Comparison of ENCODE assay signal across 12 cellular contexts in genomic region chr1:167563579-167564246, GRCh38. TPM values are rescaled to one million over a fixed set of nuclear protein-coding genes. Genes with fewer than 3 reads are reported as not detected.
DNase-seq lines count a peak whose midpoint lies in the region; ATAC-seq and TF ChIP-seq lines count a peak whose summit lies in the region.
"Had no signal": no experiment of that assay in that cellular context is flagged by ENCODE, and none has a peak within 500 bp of the region (broad histone marks: within the 10 kb centered on the region; RNA-seq: fewer than 3 reads in every experiment).

No MANE protein-coding gene starts in this region.

- H3K27ac ChIP-seq in gastroesophageal sphincter (peak overlapping the region in 1 of 4 donors; percentile 7), upper lobe of left lung (peak overlapping the region in 2 of 4 donors; percentile 26 to 45)

- no peaks in the 10 kb centered on the region for H3K36me3 ChIP-seq in gastroesophageal sphincter
- no peaks in the 10 kb centered on the region for H3K36me3 ChIP-seq in upper lobe of left lung
- H3K36me3 ChIP-seq: tibial nerve had no signal

- H3K9me3 ChIP-seq in gastroesophageal sphincter, result no peaks in the 10 kb centered on the region
- no peaks in the 10 kb centered on the region for H3K9me3 ChIP-seq in upper lobe of left lung
- H3K9me3 ChIP-seq: tibial nerve had no signal

- H3K27me3 ChIP-seq in gastroesophageal sphincter, result no peaks in the 10 kb centered on the region
- no peaks in the 10 kb centered on the region for H3K27me3 ChIP-seq in upper lobe of left lung
- H3K27me3 ChIP-seq: tibial nerve had no signal

- H3K4me3 ChIP-seq in gastroesophageal sphincter (no peak overlapping the region), upper lobe of left lung (no peak overlapping the region)
- H3K4me3 ChIP-seq: tibial nerve had no signal

- H3K27ac Mint-ChIP-seq in activated CD8-positive, alpha-beta T cell treated with anti-CD3 and anti-CD28 coated beads for 36 hours, result peak overlapping the region; percentile 32
- H3K27ac Mint-ChIP-seq in activated CD8-positive, alpha-beta T cell treated with anti-CD3 and anti-CD28 coated beads, Interleukin-2, amount 10 ng/mL, durations not matched to agents 7 days and 5 days, result no peak overlapping the region
- no peak overlapping the region for H3K27ac Mint-ChIP-seq in T-helper 2 cell treated with Interferon-gamma antibody and Interleukin-4, amounts not matched to agents 5 μg/mL and 100 μg/mL, for 36 hours

- no peak for DNase-seq in activated CD8-positive, alpha-beta T cell treated with anti-CD3 and anti-CD28 coated beads for 36 hours
- no peak for DNase-seq in activated CD8-positive, alpha-beta T cell treated with anti-CD3 and anti-CD28 coated beads, Interleukin-2, amount 10 ng/mL, durations not matched to agents 7 days and 5 days
- DNase-seq in NOMO-1 (lab: John Stamatoyannopoulos, UW; ENCODE audit: unreplicated experiment in 2 of 2) (peak; percentile 92 to 93), upper lobe of left lung (peak in 1 of 2 donors; percentile 56)
- no peak for DNase-seq in T-helper 2 cell treated with Interferon-gamma antibody and Interleukin-4, amounts not matched to agents 5 μg/mL and 100 μg/mL, for 36 hours (ENCODE audit: low spot score)
- DNase-seq: stimulated activated CD4-positive, alpha-beta T cell treated with anti-CD3 and anti-CD28 coated beads, Interleukin-4, amount 100 ng/mL, for 24 hours had no signal

- TF ChIP-seq EP300 in gastroesophageal sphincter (IDR thresholded peaks at IDR 0.05) (no peak), upper lobe of left lung (IDR thresholded peaks at IDR 0.05) (no peak)

- no peak for TF ChIP-seq CTCF in activated CD8-positive, alpha-beta T cell treated with anti-CD3 and anti-CD28 coated beads for 36 hours (IDR thresholded peaks at IDR 0.05)
- TF ChIP-seq CTCF in gastroesophageal sphincter (IDR thresholded peaks at IDR 0.05) (no peak), upper lobe of left lung (IDR thresholded peaks at IDR 0.05) (no peak)

- no peaks in the 10 kb centered on the region for H3K36me3 Mint-ChIP-seq in activated CD8-positive, alpha-beta T cell treated with anti-CD3 and anti-CD28 coated beads for 36 hours (ENCODE audit: low read depth)
- H3K36me3 Mint-ChIP-seq in activated CD8-positive, alpha-beta T cell treated with anti-CD3 and anti-CD28 coated beads, Interleukin-2, amount 10 ng/mL, durations not matched to agents 7 days and 5 days (ENCODE audit: low read depth), result no peaks in the 10 kb centered on the region
- no peaks in the 10 kb centered on the region for H3K36me3 Mint-ChIP-seq in T-helper 2 cell treated with Interferon-gamma antibody and Interleukin-4, amounts not matched to agents 5 μg/mL and 100 μg/mL, for 36 hours (ENCODE audit: low read depth)
- H3K36me3 Mint-ChIP-seq: brain had no signal

- H3K4me1 ChIP-seq in gastroesophageal sphincter, result no peaks in the 10 kb centered on the region
- H3K4me1 ChIP-seq in upper lobe of left lung, result peaks cover 4 to 24% (median 9%) of the 10 kb centered on the region in 4 donors

- no peak overlapping the region for H3K4me3 Mint-ChIP-seq in activated CD8-positive, alpha-beta T cell treated with anti-CD3 and anti-CD28 coated beads for 36 hours
- H3K4me3 Mint-ChIP-seq in activated CD8-positive, alpha-beta T cell treated with anti-CD3 and anti-CD28 coated beads, Interleukin-2, amount 10 ng/mL, durations not matched to agents 7 days and 5 days, result no peak overlapping the region
- H3K4me3 Mint-ChIP-seq in T-helper 2 cell treated with Interferon-gamma antibody and Interleukin-4, amounts not matched to agents 5 μg/mL and 100 μg/mL, for 36 hours, result no peak overlapping the region
- H3K4me3 Mint-ChIP-seq: brain had no signal

- intact Hi-C loops in activated CD8-positive, alpha-beta T cell treated with anti-CD3 and anti-CD28 coated beads for 36 hours (cut with micrococcal nuclease), result no loop called here

- peaks cover 3% of the 10 kb centered on the region for H3K4me1 Mint-ChIP-seq in activated CD8-positive, alpha-beta T cell treated with anti-CD3 and anti-CD28 coated beads for 36 hours (ENCODE audit: low read depth)
- H3K4me1 Mint-ChIP-seq in activated CD8-positive, alpha-beta T cell treated with anti-CD3 and anti-CD28 coated beads, Interleukin-2, amount 10 ng/mL, durations not matched to agents 7 days and 5 days (ENCODE audit: low read depth), result no peaks in the 10 kb centered on the region
- H3K4me1 Mint-ChIP-seq in T-helper 2 cell treated with Interferon-gamma antibody and Interleukin-4, amounts not matched to agents 5 μg/mL and 100 μg/mL, for 36 hours (ENCODE audit: low read depth), result peaks cover 9% of the 10 kb centered on the region

- no peak for ATAC-seq in activated CD8-positive, alpha-beta T cell treated with anti-CD3 and anti-CD28 coated beads for 36 hours
- no peak for ATAC-seq in activated CD8-positive, alpha-beta T cell treated with anti-CD3 and anti-CD28 coated beads, Interleukin-2, amount 10 ng/mL, durations not matched to agents 7 days and 5 days
- ATAC-seq in gastroesophageal sphincter (peak; percentile 78), upper lobe of left lung (ENCODE audit: low FRiP score in 2 of 2) (peak; percentile 59 to 87), GM19035 (IDR thresholded peaks at IDR 0.05; ENCODE audit: unreplicated experiment) (no peak), HG02642 (IDR thresholded peaks at IDR 0.05; ENCODE audit: poor library complexity, unreplicated experiment) (no peak)

- POLR2A ChIA-PET in activated CD8-positive, alpha-beta T cell treated with anti-CD3 and anti-CD28 coated beads for 36 hours (lab: Charles Lee), result interaction anchor here (1.1 kb wide), 1 partner anchor 150 kb away, joined by 3 read pairs; no protein-coding TSS in a partner anchor
- POLR2A ChIA-PET in activated CD8-positive, alpha-beta T cell treated with anti-CD3 and anti-CD28 coated beads, Interleukin-2, amount 10 ng/mL, durations not matched to agents 7 days and 5 days (lab: Charles Lee), result no interaction called here

- WGBS in gastroesophageal sphincter (ENCODE audit: low coverage in 1 of 2), 2 donors, result 63 to 71% methylated on average over 5 to 7 of the region's 7 CpGs
- 67 to 69% methylated on average over 7 of the region's 7 CpGs for WGBS in upper lobe of left lung, 2 donors

- TF ChIP-seq POLR2A in gastroesophageal sphincter (IDR thresholded peaks at IDR 0.05) (no peak), upper lobe of left lung (IDR thresholded peaks at IDR 0.05) (no peak)

- no peaks in the 10 kb centered on the region for H3K9me3 Mint-ChIP-seq in activated CD8-positive, alpha-beta T cell treated with anti-CD3 and anti-CD28 coated beads for 36 hours
- no peaks in the 10 kb centered on the region for H3K9me3 Mint-ChIP-seq in activated CD8-positive, alpha-beta T cell treated with anti-CD3 and anti-CD28 coated beads, Interleukin-2, amount 10 ng/mL, durations not matched to agents 7 days and 5 days (ENCODE audit: insufficient read depth)
- no peaks in the 10 kb centered on the region for H3K9me3 Mint-ChIP-seq in T-helper 2 cell treated with Interferon-gamma antibody and Interleukin-4, amounts not matched to agents 5 μg/mL and 100 μg/mL, for 36 hours

- CTCF ChIA-PET in activated CD8-positive, alpha-beta T cell treated with anti-CD3 and anti-CD28 coated beads for 36 hours (lab: Charles Lee), result interaction anchor here (0.8 to 6.2 kb wide), 10 partner anchors 8 to 163 kb away, joined by 3 to 50 read pairs (median 7); partner anchors contain the start of gene CREG1
- CTCF ChIA-PET in activated CD8-positive, alpha-beta T cell treated with anti-CD3 and anti-CD28 coated beads, Interleukin-2, amount 10 ng/mL, durations not matched to agents 7 days and 5 days (lab: Charles Lee), result interaction anchor here (0.6 to 2.9 kb wide), 6 partner anchors 8 to 296 kb away, joined by 3 to 20 read pairs (median 4); partner anchors contain the start of gene CREG1

- H3K27me3 Mint-ChIP-seq in activated CD8-positive, alpha-beta T cell treated with anti-CD3 and anti-CD28 coated beads for 36 hours, result no peaks in the 10 kb centered on the region
- peaks cover 11% of the 10 kb centered on the region for H3K27me3 Mint-ChIP-seq in activated CD8-positive, alpha-beta T cell treated with anti-CD3 and anti-CD28 coated beads, Interleukin-2, amount 10 ng/mL, durations not matched to agents 7 days and 5 days (ENCODE audit: low read depth)
- peaks cover 7% of the 10 kb centered on the region for H3K27me3 Mint-ChIP-seq in T-helper 2 cell treated with Interferon-gamma antibody and Interleukin-4, amounts not matched to agents 5 μg/mL and 100 μg/mL, for 36 hours (ENCODE audit: low read depth)

RNA-seq across cellular contexts. Expression of gene CREG1, which starts 10.2 kb away (rescaled TPM):
- 1 to 10 TPM; 9.7 to 10.0 TPM for total RNA-seq in activated CD8-positive, alpha-beta T cell treated with anti-CD3 and anti-CD28 coated beads for 36 hours
- total RNA-seq in activated CD8-positive, alpha-beta T cell treated with anti-CD3 and anti-CD28 coated beads, Interleukin-2, amount 10 ng/mL, durations not matched to agents 7 days and 5 days, result 1 to 10 TPM; 7.3 to 7.7 TPM
- total RNA-seq in gastroesophageal sphincter, result 100 to 1,000 TPM; 110 to 247 (median 187) TPM
- 100 to 1,000 TPM; 114 to 235 (median 141) TPM for total RNA-seq in upper lobe of left lung

RNA-seq across cellular contexts. Expression of gene CD247, which starts 45.4 kb away (rescaled TPM):
- 100 to 1,000 TPM; 224 to 229 TPM for total RNA-seq in activated CD8-positive, alpha-beta T cell treated with anti-CD3 and anti-CD28 coated beads for 36 hours
- total RNA-seq in activated CD8-positive, alpha-beta T cell treated with anti-CD3 and anti-CD28 coated beads, Interleukin-2, amount 10 ng/mL, durations not matched to agents 7 days and 5 days, result 100 to 1,000 TPM; 243 to 251 TPM
- 1 to 10 TPM in 1 of 4 donors, under 1 TPM in 2, not detected in 1; 0.31 to 1.3 (median 0.45) TPM for total RNA-seq in gastroesophageal sphincter
- 10 to 100 TPM in 1 of 6 donors, 1 to 10 TPM in 5; 5.0 to 14.7 (median 8.7) TPM for total RNA-seq in upper lobe of left lung
- total RNA-seq: glomerular endothelial cell had no signal

Comparison
In these comparisons a context has a peak if more than half of its experiments do, and no peak if none do; other contexts are left out.
1. ATAC-seq: peak in gastroesophageal sphincter (single experiment) and upper lobe of left lung (2 of 2); none in activated CD8-positive, alpha-beta T cell treated with anti-CD3 and anti-CD28 coated beads for 36 hours (single experiment), activated CD8-positive, alpha-beta T cell treated with anti-CD3 and anti-CD28 coated beads, Interleukin-2, amount 10 ng/mL, durations not matched to agents 7 days and 5 days (single experiment), GM19035 (single experiment) and HG02642 (single experiment).
2. DNase-seq: peak in NOMO-1 (2 of 2); none in activated CD8-positive, alpha-beta T cell treated with anti-CD3 and anti-CD28 coated beads for 36 hours (single experiment), activated CD8-positive, alpha-beta T cell treated with anti-CD3 and anti-CD28 coated beads, Interleukin-2, amount 10 ng/mL, durations not matched to agents 7 days and 5 days (single experiment) and T-helper 2 cell treated with Interferon-gamma antibody and Interleukin-4, amounts not matched to agents 5 μg/mL and 100 μg/mL, for 36 hours (single experiment).
3. RNA of gene CREG1, which starts 10.2 kb away (total RNA-seq): 110 to 247 TPM in gastroesophageal sphincter and 114 to 235 TPM in upper lobe of left lung; 9.7 to 10.0 TPM in activated CD8-positive, alpha-beta T cell treated with anti-CD3 and anti-CD28 coated beads for 36 hours and 7.3 to 7.7 TPM in activated CD8-positive, alpha-beta T cell treated with anti-CD3 and anti-CD28 coated beads, Interleukin-2, amount 10 ng/mL, durations not matched to agents 7 days and 5 days; every median in the first group is over 10 times any median in the second.
4. RNA of gene CD247, which starts 45.4 kb away (total RNA-seq): 243 to 251 TPM in activated CD8-positive, alpha-beta T cell treated with anti-CD3 and anti-CD28 coated beads, Interleukin-2, amount 10 ng/mL, durations not matched to agents 7 days and 5 days and 224 to 229 TPM in activated CD8-positive, alpha-beta T cell treated with anti-CD3 and anti-CD28 coated beads for 36 hours; 5.0 to 14.7 TPM in upper lobe of left lung and 0.31 to 1.3 TPM in gastroesophageal sphincter; every median in the first group is over 10 times any median in the second.